8 cellular contexts compared by ENCODE assay signal in the genomic region with DNA sequence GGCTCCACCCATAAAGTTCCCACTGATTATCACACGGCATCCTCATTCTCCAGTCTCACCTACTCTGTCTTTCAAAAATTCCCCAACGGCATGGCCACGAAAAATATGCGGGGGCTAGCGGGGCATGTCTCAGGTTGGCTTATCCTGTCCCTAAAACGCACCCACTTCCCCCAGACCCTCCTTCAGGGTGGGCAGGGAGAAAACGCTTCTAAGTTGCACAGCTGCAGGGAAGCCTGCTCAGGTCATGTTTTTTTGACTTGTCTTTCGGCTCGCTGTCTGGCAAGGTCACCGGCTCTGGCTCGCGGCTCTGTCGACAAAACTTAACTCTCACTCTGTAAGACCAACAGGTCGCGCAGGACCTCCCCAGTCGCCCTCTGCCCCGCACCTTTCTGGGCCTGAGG. TPM values are rescaled to one million over a fixed set of nuclear protein-coding genes. Genes with fewer than 3 reads are reported as not detected.
DNase-seq lines count a peak whose midpoint lies in the region; ATAC-seq lines count a peak whose summit lies in the region.

No MANE protein-coding gene starts in this region.

- H3K27me3 Mint-ChIP-seq in activated CD4-positive, alpha-beta memory T cell treated with anti-CD3 and anti-CD28 coated beads, Interleukin-2, amount 10 ng/mL, durations not matched to agents 7 days and 5 days = peaks cover 7% of the 10 kb centered on the region

- H3K9me3 ChIP-seq in iPS-18a (ENCODE audit: control insufficient read depth, low read depth, low read length) = no peaks in the 10 kb centered on the region

- POLR2A ChIA-PET in activated CD4-positive, alpha-beta memory T cell treated with anti-CD3 and anti-CD28 coated beads, Interleukin-2, amount 10 ng/mL, durations not matched to agents 7 days and 5 days (lab: Charles Lee) = interaction anchor here (0.7 to 11.0 kb wide), 26 partner anchors 9 to 286 kb away, joined by 3 to 271 read pairs (median 6); partner anchors contain the start of gene SAMD9

- peaks cover 22% of the 10 kb centered on the region for H3K27me3 ChIP-seq in iPS-18a (ENCODE audit: control insufficient read depth, insufficient read depth, low read length)

- peaks cover 49% of the 10 kb centered on the region for H3K36me3 Mint-ChIP-seq in activated CD4-positive, alpha-beta memory T cell treated with anti-CD3 and anti-CD28 coated beads, Interleukin-2, amount 10 ng/mL, durations not matched to agents 7 days and 5 days (ENCODE audit: low read depth)

- peak overlapping the region; percentile 79 for H3K4me3 ChIP-seq in iPS-18a (ENCODE audit: low read length)

- H3K4me1 ChIP-seq in iPS-18a (ENCODE audit: control insufficient read depth, low read depth, low read length) = peaks cover 33% of the 10 kb centered on the region

- peak overlapping the region; percentile 95 for H3K27ac Mint-ChIP-seq in activated CD4-positive, alpha-beta memory T cell treated with anti-CD3 and anti-CD28 coated beads, Interleukin-2, amount 10 ng/mL, durations not matched to agents 7 days and 5 days

- ATAC-seq in GM18909 (IDR thresholded peaks at IDR 0.05; ENCODE audit: poor library complexity, unreplicated experiment) = peak; percentile 5
- peak; percentile 1 for ATAC-seq in HG02885 (IDR thresholded peaks at IDR 0.05; ENCODE audit: poor library complexity, unreplicated experiment)

- CTCF ChIA-PET in activated CD4-positive, alpha-beta memory T cell treated with anti-CD3 and anti-CD28 coated beads, Interleukin-2, amount 10 ng/mL, durations not matched to agents 7 days and 5 days (lab: Charles Lee) = interaction anchor here (0.6 to 7.2 kb wide), 47 partner anchors 9 to 891 kb away, joined by 3 to 89 read pairs (median 5); partner anchors contain the start of genes GATAD1, PEX1 and RBM48

- peak overlapping the region; percentile 65 for H3K9ac ChIP-seq in iPS-18a (ENCODE audit: low read length)

- H3K9me3 Mint-ChIP-seq in activated CD4-positive, alpha-beta memory T cell treated with anti-CD3 and anti-CD28 coated beads, Interleukin-2, amount 10 ng/mL, durations not matched to agents 7 days and 5 days = no peaks in the 10 kb centered on the region

- DNase-seq in activated CD4-positive, alpha-beta memory T cell treated with anti-CD3 and anti-CD28 coated beads, Interleukin-2, amount 10 ng/mL, durations not matched to agents 7 days and 5 days = no peak
- DNase-seq in central memory CD4-positive, alpha-beta T cell = no peak
- no peak for DNase-seq in iPS-NIHi11 (ENCODE audit: low spot score)
- no peak for DNase-seq in NOMO-1 treated with dmso at 0.1 percent for 144 hours (lab: John Stamatoyannopoulos, UW; ENCODE audit: unreplicated experiment)

- H3K27ac ChIP-seq in iPS-18a (ENCODE audit: low read length) (no peak overlapping the region), temporal lobe (ENCODE audit: low read depth, low read length) (peak overlapping the region; percentile 51)

- H3K36me3 ChIP-seq in iPS-18a (ENCODE audit: control insufficient read depth, low read depth, low read length) = no peaks in the 10 kb centered on the region

- peak overlapping the region; percentile 89 for H3K4me3 Mint-ChIP-seq in activated CD4-positive, alpha-beta memory T cell treated with anti-CD3 and anti-CD28 coated beads, Interleukin-2, amount 10 ng/mL, durations not matched to agents 7 days and 5 days

- H3K4me1 Mint-ChIP-seq in activated CD4-positive, alpha-beta memory T cell treated with anti-CD3 and anti-CD28 coated beads, Interleukin-2, amount 10 ng/mL, durations not matched to agents 7 days and 5 days = peaks cover 45% of the 10 kb centered on the region

RNA-seq across cellular contexts. Expression of gene CDK6, which starts 3.8 kb away (rescaled TPM):
- 100 to 1,000 TPM; 105 TPM for total RNA-seq in activated CD4-positive, alpha-beta memory T cell treated with anti-CD3 and anti-CD28 coated beads, Interleukin-2, amount 10 ng/mL, durations not matched to agents 7 days and 5 days
- 9.6 TPM for total RNA-seq in temporal lobe

Comparison
In these comparisons a context has a peak if more than half of its experiments do, and no peak if none do; other contexts are left out.
1. RNA of gene CDK6, which starts 3.8 kb away (total RNA-seq): 105 TPM in activated CD4-positive, alpha-beta memory T cell treated with anti-CD3 and anti-CD28 coated beads, Interleukin-2, amount 10 ng/mL, durations not matched to agents 7 days and 5 days; 9.6 TPM in temporal lobe (single experiment); every median in the first group is over 10 times any median in the second.